ENCODE assay signal across 8 cellular contexts in genomic region chr20:50794846-50795634, GRCh38. TPM values are rescaled to one million over a fixed set of nuclear protein-coding genes. Genes with fewer than 3 reads are reported as not detected.
DNase-seq lines count a peak whose midpoint lies in the region; ATAC-seq, FAIRE-seq and TF ChIP-seq lines count a peak whose summit lies in the region.

BCAS4 (plus strand) TSS chr20:50795061; CDS start chr20:50795084, 23 bp downstream.

- no peaks in the 10 kb centered on the region for H3K36me3 Mint-ChIP-seq in activated CD4-positive, alpha-beta T cell treated with anti-CD3 and anti-CD28 coated beads, Interleukin-2, amount 10 ng/mL, durations not matched to agents 24 days and 14 days (ENCODE audit: low read depth)
- H3K36me3 Mint-ChIP-seq in dendritic cell treated with granulocyte-macrophage colony-stimulating factor and Interleukin-4, amounts not matched to agents 40 ng/mL and 50 ng/mL, for 4 days (ENCODE audit: low read depth) = no peaks in the 10 kb centered on the region

- DNase-seq in ACHN (peak; percentile 84), GM18507 (ENCODE audit: extremely low spot score, insufficient read length, low read depth) (peak; percentile 77), NCI-H2227 (lab: John Stamatoyannopoulos, UW; ENCODE audit: unreplicated experiment) (peak; percentile 90), lower leg skin (ENCODE audit: low spot score in 2 of 2) (peak; percentile 47 to 92)
- peak; percentile 97 for DNase-seq in activated CD4-positive, alpha-beta T cell treated with anti-CD3 and anti-CD28 coated beads, Interleukin-2, amount 10 ng/mL, durations not matched to agents 24 days and 14 days
- DNase-seq in stimulated activated CD4-positive, alpha-beta T cell treated with anti-CD3 and anti-CD28 coated beads, Interleukin-4, amount 100 ng/mL, for 48 hours (ENCODE audit: low read depth in 2 of 2) = peak; percentile 70 to 76

- in situ Hi-C loops in ACHN (cut with HindIII; ENCODE audit: low pct_ligation_motif_present, low pct_unique_long_range_greater_than_20kb, low sequenced_read_pairs) = no loop called here

- peaks cover 12% of the 10 kb centered on the region for H3K4me1 Mint-ChIP-seq in activated CD4-positive, alpha-beta T cell treated with anti-CD3 and anti-CD28 coated beads, Interleukin-2, amount 10 ng/mL, durations not matched to agents 24 days and 14 days
- peaks cover 11% of the 10 kb centered on the region for H3K4me1 Mint-ChIP-seq in dendritic cell treated with granulocyte-macrophage colony-stimulating factor and Interleukin-4, amounts not matched to agents 40 ng/mL and 50 ng/mL, for 4 days (ENCODE audit: low read depth)

- no peak for TF ChIP-seq CTCF in lower leg skin (IDR thresholded peaks at IDR 0.05)

- H3K27ac Mint-ChIP-seq in activated CD4-positive, alpha-beta T cell treated with anti-CD3 and anti-CD28 coated beads, Interleukin-2, amount 10 ng/mL, durations not matched to agents 24 days and 14 days = peak within 1 kb of the TSS; percentile 62
- no peak within 1 kb of the TSS for H3K27ac Mint-ChIP-seq in dendritic cell treated with granulocyte-macrophage colony-stimulating factor and Interleukin-4, amounts not matched to agents 40 ng/mL and 50 ng/mL, for 4 days

- H3K4me3 ChIP-seq in lower leg skin (ENCODE audit: low read depth, poor library complexity, severe bottlenecking) = peak within 1 kb of the TSS; percentile 52

- H3K9me3 Mint-ChIP-seq in activated CD4-positive, alpha-beta T cell treated with anti-CD3 and anti-CD28 coated beads, Interleukin-2, amount 10 ng/mL, durations not matched to agents 24 days and 14 days = no peaks in the 10 kb centered on the region
- no peaks in the 10 kb centered on the region for H3K9me3 Mint-ChIP-seq in dendritic cell treated with granulocyte-macrophage colony-stimulating factor and Interleukin-4, amounts not matched to agents 40 ng/mL and 50 ng/mL, for 4 days

- intact Hi-C loops in activated CD4-positive, alpha-beta T cell treated with anti-CD3 and anti-CD28 coated beads, Interleukin-2, amount 10 ng/mL, durations not matched to agents 24 days and 14 days (cut with micrococcal nuclease) = loop anchor here (1.0 to 5.0 kb wide), 5 partner anchors 63 to 187 kb away; partner anchors contain the start of genes DPM1, MOCS3 and PARD6B
- intact Hi-C loops in dendritic cell treated with granulocyte-macrophage colony-stimulating factor and Interleukin-4, amounts not matched to agents 40 ng/mL and 50 ng/mL, for 4 days (cut with micrococcal nuclease) = loop anchor here (2.0 to 10.0 kb wide), 2 partner anchors 136 to 510 kb away; partner anchors contain the start of gene ADNP
- intact Hi-C loops in lower leg skin (cut with DNase I; ENCODE audit: low total_unique reads) = loop anchor here (10.0 kb wide), 1 partner anchor 130 kb away; no protein-coding TSS in a partner anchor

- TF ChIP-seq POLR2A in lower leg skin (IDR thresholded peaks at IDR 0.05) = no peak

- peak within 1 kb of the TSS; percentile 84 for H3K4me3 Mint-ChIP-seq in activated CD4-positive, alpha-beta T cell treated with anti-CD3 and anti-CD28 coated beads, Interleukin-2, amount 10 ng/mL, durations not matched to agents 24 days and 14 days
- peak within 1 kb of the TSS; percentile 58 for H3K4me3 Mint-ChIP-seq in dendritic cell treated with granulocyte-macrophage colony-stimulating factor and Interleukin-4, amounts not matched to agents 40 ng/mL and 50 ng/mL, for 4 days

- peaks cover 4% of the 10 kb centered on the region for H3K27me3 Mint-ChIP-seq in activated CD4-positive, alpha-beta T cell treated with anti-CD3 and anti-CD28 coated beads, Interleukin-2, amount 10 ng/mL, durations not matched to agents 24 days and 14 days
- H3K27me3 Mint-ChIP-seq in dendritic cell treated with granulocyte-macrophage colony-stimulating factor and Interleukin-4, amounts not matched to agents 40 ng/mL and 50 ng/mL, for 4 days = peaks cover 23% of the 10 kb centered on the region

- 1 to 2% methylated on average over 33 to 49 of the region's 92 CpGs for WGBS in lower leg skin, 2 donors

- FAIRE-seq in GM18507 (lab: Jason Lieb, UNC) = peak; percentile 58

- ATAC-seq in HG02981 (IDR thresholded peaks at IDR 0.05; ENCODE audit: unreplicated experiment) = peak; percentile 66

RNA-seq across cellular contexts. Expression of gene BCAS4, which starts in this region (rescaled TPM):
- 7.2 and 8.4 TPM in 2 replicates for total RNA-seq in activated CD4-positive, alpha-beta T cell treated with anti-CD3 and anti-CD28 coated beads, Interleukin-2, amount 10 ng/mL, durations not matched to agents 24 days and 14 days
- total RNA-seq in lower leg skin = 1 to 10 TPM; 1.3 to 7.7 (median 3.5) TPM

Comparison
In these comparisons a context has a peak if more than half of its experiments do, and no peak if none do; other contexts are left out.
1. Peak in every context shown above with its lines: DNase-seq, ATAC-seq and H3K4me3 ChIP-seq.